ENCODE assay signal across 8 cellular contexts in genomic region chr22:27801197-27801615, GRCh38. TPM values are rescaled to one million over a fixed set of nuclear protein-coding genes. Genes with fewer than 3 reads are reported as not detected.
DNase-seq lines count a peak whose midpoint lies in the region; ATAC-seq, FAIRE-seq and TF ChIP-seq lines count a peak whose summit lies in the region.

No MANE protein-coding gene starts in this region.

- peak overlapping the region; percentile 99 for H3K4me2 ChIP-seq in mammary epithelial cell (ENCODE audit: insufficient read depth, low read depth, low read length)

- no TSS peak for BruUV-seq in mammary epithelial cell (replicated peaks; lab: Mats Ljungman, UMichigan)

- H3K9ac ChIP-seq in mammary epithelial cell (ENCODE audit: insufficient read depth, low read length): peak overlapping the region; percentile 12

- H3K9me3 ChIP-seq in SJSA1 (replicated peaks) (peaks cover 5% of the 10 kb centered on the region; the same call in 1 of the 2 replicates), mammary epithelial cell (replicated peaks; ENCODE audit: insufficient read depth, low read length) (no peaks in the 10 kb centered on the region)

- DNase-seq in GM12891 (ENCODE audit: insufficient read length, low spot score): peak; percentile 41
- DNase-seq in SJSA1 (ENCODE audit: low read depth in 1 of 2, low spot score in 2 of 2): peak; percentile 52 to 60
- DNase-seq in mammary epithelial cell: peak; percentile 52
- DNase-seq in left kidney (ENCODE audit: low read depth, low spot score): peak; percentile 81
- peak; percentile 4 for DNase-seq in stimulated activated CD8-positive, alpha-beta memory T cell treated with anti-CD3 and anti-CD28 coated beads, Interleukin-15, amount 100 ng/mL, for 1 hour (ENCODE audit: low read depth)

- H3K4me1 ChIP-seq in SJSA1 (replicated peaks): peaks cover 31% of the 10 kb centered on the region
- peaks cover 21% of the 10 kb centered on the region for H3K4me1 ChIP-seq in mammary epithelial cell (ENCODE audit: insufficient read depth, low read length)

- H3K4me3 ChIP-seq in SJSA1 (peak overlapping the region; percentile 72), mammary epithelial cell (replicated peaks in 1 of 3; ENCODE audit: insufficient read depth in 1 of 3, low read depth in 2 of 3, low read length in 3 of 3) (peak overlapping the region; percentile 82 to 97 (median 92))

- intact Hi-C loops in mammary epithelial cell (cut with micrococcal nuclease): loop anchor here (1.0 to 10.0 kb wide), 9 partner anchors 49 to 1124 kb away; no protein-coding TSS in a partner anchor

- H4K20me1 ChIP-seq in mammary epithelial cell (ENCODE audit: insufficient read depth, low read length): peaks cover 5% of the 10 kb centered on the region

- peaks cover 17% of the 10 kb centered on the region for H3K36me3 ChIP-seq in SJSA1
- no peaks in the 10 kb centered on the region for H3K36me3 ChIP-seq in mammary epithelial cell (ENCODE audit: insufficient read depth, low read length)

- H2AFZ ChIP-seq in mammary epithelial cell (ENCODE audit: low read depth, low read length): peak overlapping the region; percentile 95

- ATAC-seq in HG03280 (IDR thresholded peaks at IDR 0.05; ENCODE audit: unreplicated experiment) (no peak), HG02642 (IDR thresholded peaks at IDR 0.05; ENCODE audit: poor library complexity, unreplicated experiment) (no peak), GM18867 (IDR thresholded peaks at IDR 0.05; ENCODE audit: unreplicated experiment) (no peak)

- TF ChIP-seq POLR2A in GM12891 (IDR thresholded peaks at IDR 0.05; ENCODE audit: low read depth, low read length): no peak

- 2% methylated on average over 26 of the region's 58 CpGs for WGBS in mammary epithelial cell (ENCODE audit: low coverage, missing lambda C conversion rate)

- in situ Hi-C loops in mammary epithelial cell (cut with MboI; ENCODE audit: low sequenced_read_pairs in 2 of 2): loop anchor here (10.0 to 25.0 kb wide), 4 partner anchors 326 to 1039 kb away; no protein-coding TSS in a partner anchor

- CTCF ChIA-PET in mammary epithelial cell (lab: Charles Lee; ENCODE audit: low non-redundant PET): interaction anchor here (0.6 kb wide), 1 partner anchor 1445 kb away, joined by 3 read pairs; no protein-coding TSS in a partner anchor

- no peak for TF ChIP-seq CTCF in mammary epithelial cell (conservative IDR thresholded peaks at IDR 0.05 in 1 of 2, IDR thresholded peaks at IDR 0.05 in 1 of 2; ENCODE audit: extremely low read depth in 1 of 2, insufficient read depth in 1 of 2, low read depth in 1 of 2, low read length in 2 of 2)

- peaks cover 22% of the 10 kb centered on the region for H3K27me3 ChIP-seq in SJSA1 (replicated peaks)
- H3K27me3 ChIP-seq in mammary epithelial cell (ENCODE audit: insufficient read depth, low read length): no peaks in the 10 kb centered on the region

- dilution Hi-C loops in mammary epithelial cell (cut with HindIII; ENCODE audit: low sequenced_read_pairs): no loop called here

- H3K79me2 ChIP-seq in mammary epithelial cell (ENCODE audit: insufficient read depth, low read length): peaks cover 41% of the 10 kb centered on the region

- 0 out of 2 replicates have a peak overlapping the region, but pooled peaks have one; percentile 6 for H3K27ac ChIP-seq in SJSA1
- peak overlapping the region; percentile 27 for H3K27ac ChIP-seq in mammary epithelial cell (ENCODE audit: insufficient read depth, low read depth, low read length)

- no peak for FAIRE-seq in GM12891 (lab: Jason Lieb, UNC)

TF ChIP-seq in GM12891, 5 proteins besides CTCF, POLR2A, EP300 and RAD21:
- TF ChIP-seq POLR2AphosphoS5 (IDR thresholded peaks at IDR 0.05; ENCODE audit: low read depth, low read length): no peak
- TF ChIP-seq POU2F2 (IDR thresholded peaks at IDR 0.05; ENCODE audit: low read depth, low read length): no peak
- no peak for TF ChIP-seq TAF1 (IDR thresholded peaks at IDR 0.05; ENCODE audit: low read depth, low read length)
- no peak for TF ChIP-seq PAX5 (IDR thresholded peaks at IDR 0.05; ENCODE audit: insufficient read depth, low read length, severe bottlenecking)
- no peak for TF ChIP-seq SPI1 (IDR thresholded peaks at IDR 0.05; ENCODE audit: low read depth, low read length)

RNA-seq across cellular contexts. Expression of gene MN1, which starts 0.3 kb away (rescaled TPM):
- 0.18 TPM for polyA plus RNA-seq in GM12891 (2012; ENCODE audit: low read depth, missing spikeins)
- 3.9 and 4.5 TPM in 2 replicates for total RNA-seq in SJSA1 (2014; rRNA removed; shearing (Covaris generic))
- total RNA-seq in mammary epithelial cell: 10 to 100 TPM in 1 of 2 donors, 1 to 10 TPM in 1; 1.5 to 14.0 TPM
- polyA plus RNA-seq in mammary epithelial cell: 7.2 TPM
- 5.8 TPM for polyA minus RNA-seq in mammary epithelial cell

Comparison
In these comparisons a context has a peak if more than half of its experiments do, and no peak if none do; other contexts are left out.
1. DNase-seq: peak in every context shown above with its lines; median percentile 81 in left kidney; 56 in SJSA1; 52 in mammary epithelial cell; 41 in GM12891; 4 in stimulated activated CD8-positive, alpha-beta memory T cell treated with anti-CD3 and anti-CD28 coated beads, Interleukin-15, amount 100 ng/mL, for 1 hour.